Comparison of ENCODE assay signal across 1 cellular context in genomic region chr3:81643721-81644120, GRCh38.
TF ChIP-seq lines count a peak whose summit lies in the region.

No MANE protein-coding gene starts in this region.

TF ChIP-seq in H1, 55 proteins besides CTCF, POLR2A, EP300 and RAD21 (continued from another document):
- no peak for TF ChIP-seq CHD7 (IDR thresholded peaks at IDR 0.05; ENCODE audit: insufficient replicate concordance, low read length)
- TF ChIP-seq ASH2L (IDR thresholded peaks at IDR 0.05; ENCODE audit: low read length), result no peak
- no peak for TF ChIP-seq CREB1 (IDR thresholded peaks at IDR 0.05)
- no peak for TF ChIP-seq KDM1A (IDR thresholded peaks at IDR 0.05; ENCODE audit: borderline replicate concordance, low read length)
